In the genomic region with DNA sequence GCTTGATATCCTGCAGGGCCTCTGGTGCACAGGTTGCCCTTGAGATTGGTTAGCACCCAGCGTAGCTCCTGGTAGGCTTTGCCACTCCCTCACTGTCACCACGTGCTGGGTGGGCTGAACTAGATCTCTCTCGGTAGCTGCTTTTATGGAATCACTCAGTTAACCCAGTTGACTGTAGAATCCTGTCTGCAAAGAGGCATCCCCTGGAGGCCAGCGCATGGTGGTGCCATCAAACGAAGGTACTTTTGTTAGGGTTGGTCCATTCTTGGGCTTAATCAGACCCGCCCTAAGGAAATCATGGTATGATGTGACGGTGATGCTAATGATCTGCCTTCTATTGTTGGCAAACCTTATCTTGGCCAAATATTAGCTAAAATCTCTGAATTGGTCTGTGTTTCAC, we compare ENCODE assay signal across 17 cellular contexts.
DNase-seq lines count a peak whose midpoint lies in the region; ATAC-seq and TF ChIP-seq lines count a peak whose summit lies in the region.
"Had no signal": no experiment of that assay in that cellular context is flagged by ENCODE, and none has a peak within 500 bp of the region (broad histone marks: within the 10 kb centered on the region; RNA-seq: fewer than 3 reads in every experiment).

No MANE protein-coding gene starts in this region.

- CTCF ChIA-PET in PC-3 (lab: Charles Lee), result no interaction called here

- H4K20me1 ChIP-seq in DND-41 (ENCODE audit: insufficient read depth, low read length) (peaks cover 80% of the 10 kb centered on the region), PC-3 (ENCODE audit: low read length) (peaks cover 15% of the 10 kb centered on the region; the same call in 1 of the 2 replicates)

- H3K9me2 ChIP-seq in PC-3 (replicated peaks; ENCODE audit: low read length), result no peaks in the 10 kb centered on the region

- no peak overlapping the region for H3K4me3 ChIP-seq in DND-41 (ENCODE audit: low read depth in 1 of 2, low read length in 2 of 2)
- no peak overlapping the region for H3K4me3 ChIP-seq in PC-3 (ENCODE audit: low read length)
- no peak overlapping the region for H3K4me3 ChIP-seq in skeletal muscle tissue (ENCODE audit: low read length in 3 of 3)
- H3K4me3 ChIP-seq: HAP-1 had no signal

- intact Hi-C loops in PC-3 (cut with micrococcal nuclease), result no loop called here

- no peaks in the 10 kb centered on the region for H3F3A ChIP-seq in PC-3 (ENCODE audit: low read length, unreplicated experiment)

- H3K27me3 ChIP-seq in DND-41 (ENCODE audit: insufficient read depth, low read length, poor library complexity) (no peaks in the 10 kb centered on the region), PC-3 (ENCODE audit: low read length) (no peaks in the 10 kb centered on the region), skeletal muscle tissue (ENCODE audit: control insufficient read depth in 3 of 3, insufficient read depth in 3 of 3, low read length in 3 of 3) (no peaks in the 10 kb centered on the region)

- H3K4me1 ChIP-seq in DND-41 (ENCODE audit: insufficient read depth, low read length), result no peaks in the 10 kb centered on the region
- no peaks in the 10 kb centered on the region for H3K4me1 ChIP-seq in PC-3 (ENCODE audit: insufficient read depth, low read length)
- H3K4me1 ChIP-seq in skeletal muscle tissue (ENCODE audit: control insufficient read depth in 3 of 3, insufficient read depth in 3 of 3, low read length in 3 of 3), result peaks cover 29 to 62% (median 33%) of the 10 kb centered on the region in 3 donors
- H3K4me1 ChIP-seq: HAP-1 had no signal

- H3K4me2 ChIP-seq in DND-41 (ENCODE audit: insufficient read depth, low read length), result no peak overlapping the region
- H3K4me2 ChIP-seq in PC-3 (ENCODE audit: low read length), result no peak overlapping the region

- POLR2A ChIA-PET in PC-3 (lab: Charles Lee; ENCODE audit: unreplicated experiment), result no interaction called here

- no peak overlapping the region for H2AFZ ChIP-seq in DND-41 (ENCODE audit: low read depth, low read length)
- H2AFZ ChIP-seq in PC-3 (ENCODE audit: low read length), result no peak overlapping the region

- TF ChIP-seq CTCF in DND-41 (IDR thresholded peaks at IDR 0.05; ENCODE audit: borderline replicate concordance, extremely low read depth, low read length, poor library complexity, severe bottlenecking) (no peak), PC-3 (conservative IDR thresholded peaks at IDR 0.05; ENCODE audit: low read depth, low read length) (no peak)

- H3K27ac ChIP-seq in DND-41 (ENCODE audit: low read length) (no peak overlapping the region), PC-3 (ENCODE audit: low read length) (no peak overlapping the region), skeletal muscle tissue (ENCODE audit: low read depth, low read length) (peak overlapping the region; percentile 85)

- DNase-seq in DND-41, result no peak
- no peak for DNase-seq in PC-3
- DNase-seq in iPS-NIHi7 (ENCODE audit: extremely low spot score), result peak; percentile 31
- no peak for DNase-seq in NCI-H1930 (lab: John Stamatoyannopoulos, UW)
- no peak for DNase-seq in DMS114 treated with DMSO at 0.1 percent for 48 hours (lab: John Stamatoyannopoulos, UW; ENCODE audit: unreplicated experiment)
- DNase-seq in DMS53 (lab: John Stamatoyannopoulos, UW), result no peak
- DNase-seq: CD8-positive, alpha-beta T cell; GF-D8; Kasumi-1; NCI-H1105 treated with DMSO at 0.1 percent for 48 hours; NCI-H2029 treated with DMSO at 0.1 percent for 48 hours; NCI-H524 had no signal

- H3K9ac ChIP-seq in DND-41 (ENCODE audit: low read depth, low read length), result no peak overlapping the region
- no peak overlapping the region for H3K9ac ChIP-seq in PC-3 (ENCODE audit: low read length)
- H3K9ac ChIP-seq in skeletal muscle tissue (ENCODE audit: low read depth in 1 of 3, low read length in 3 of 3), result no peak overlapping the region

- H3K36me3 ChIP-seq in DND-41 (ENCODE audit: insufficient read depth, low read length) (peaks cover 64% of the 10 kb centered on the region), PC-3 (ENCODE audit: low read depth, low read length) (no peaks in the 10 kb centered on the region), skeletal muscle tissue (ENCODE audit: control insufficient read depth in 3 of 3, insufficient read depth in 3 of 3, low read length in 3 of 3) (no peaks in the 10 kb centered on the region)
- H3K36me3 ChIP-seq: HAP-1 had no signal

- BruUV-seq in PC-3 (replicated peaks; lab: Mats Ljungman, UMichigan), result no TSS peak

- H3K79me2 ChIP-seq in DND-41 (ENCODE audit: insufficient read depth, low read length), result peaks cover 99% of the 10 kb centered on the region
- H3K79me2 ChIP-seq in PC-3 (ENCODE audit: low read length), result peaks cover 89% of the 10 kb centered on the region

- peak; percentile 48; the same call in 2 of the 3 replicates for ATAC-seq in DND-41 (ENCODE audit: insufficient read depth, low read depth)
- peak; percentile 24; the same call in 1 of the 2 replicates for ATAC-seq in PC-3
- ATAC-seq in GM19397 (IDR thresholded peaks at IDR 0.05; ENCODE audit: unreplicated experiment), result no peak
- ATAC-seq: CD8-positive, alpha-beta T cell; Panc1; Right ventricle myocardium inferior had no signal

- H3K9me3 ChIP-seq in DND-41 (ENCODE audit: insufficient read depth, low read length, severe bottlenecking) (no peaks in the 10 kb centered on the region), PC-3 (ENCODE audit: low read length) (no peaks in the 10 kb centered on the region), skeletal muscle tissue (ENCODE audit: control insufficient read depth in 3 of 3, low read length in 3 of 3) (no peaks in the 10 kb centered on the region)
- H3K9me3 ChIP-seq: HAP-1 had no signal
